19 cellular contexts compared by ENCODE assay signal in the genomic region with DNA sequence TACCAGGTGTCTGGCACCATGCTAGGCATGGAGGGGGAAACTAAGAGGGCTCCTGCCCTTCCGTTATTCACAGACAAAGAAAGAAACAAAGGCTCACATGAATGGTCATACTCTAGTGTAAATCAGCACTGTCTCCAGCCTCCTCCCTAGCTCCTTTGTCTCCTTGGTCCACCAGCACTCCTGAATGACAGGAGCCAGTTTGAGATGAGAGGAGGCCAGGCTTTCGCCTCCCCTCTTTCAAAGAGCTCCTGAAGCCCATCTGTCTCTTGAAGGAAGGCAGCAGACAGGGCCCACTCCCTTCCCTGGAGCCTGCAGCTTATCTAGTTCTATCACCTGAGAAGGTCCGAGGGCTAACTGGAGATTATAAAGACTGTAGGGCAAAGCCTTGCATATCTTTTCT. TPM values are rescaled to one million over a fixed set of nuclear protein-coding genes. Genes with fewer than 3 reads are reported as not detected.
DNase-seq lines count a peak whose midpoint lies in the region; ATAC-seq and TF ChIP-seq lines count a peak whose summit lies in the region.
"Had no signal": no experiment of that assay in that cellular context is flagged by ENCODE, and none has a peak within 500 bp of the region (broad histone marks: within the 10 kb centered on the region; RNA-seq: fewer than 3 reads in every experiment).

No MANE protein-coding gene starts in this region.

- POLR2A ChIA-PET in WTC11 (lab: Charles Lee) (no interaction called here), PC-9 (lab: Charles Lee; ENCODE audit: unreplicated experiment) (no interaction called here)
- POLR2A ChIA-PET in activated CD4-positive, alpha-beta memory T cell treated with anti-CD3 and anti-CD28 coated beads, Interleukin-2, amount 10 ng/mL, durations not matched to agents 7 days and 5 days (lab: Charles Lee) = no interaction called here

- ATAC-seq in GM23338 (peak; percentile 83), WTC11 (peak; percentile 65)
- ATAC-seq: CD8-positive, alpha-beta T cell; GM12878; HCT116; PC-3 had no signal

- 0 out of 2 replicates have a peak overlapping the region, but pooled peaks have one; percentile 10 for H2AFZ ChIP-seq in GM23338
- no peak overlapping the region for H2AFZ ChIP-seq in PC-9

- no peaks in the 10 kb centered on the region; the same call in 1 of the 2 replicates for H3K79me2 ChIP-seq in GM23338 (replicated peaks; ENCODE audit: insufficient read depth)
- H3K79me2 ChIP-seq in PC-9 (ENCODE audit: low read depth) = no peaks in the 10 kb centered on the region

- no peaks in the 10 kb centered on the region for H3K9me3 Mint-ChIP-seq in GM23338
- no peaks in the 10 kb centered on the region for H3K9me3 Mint-ChIP-seq in WTC11
- H3K9me3 Mint-ChIP-seq in activated CD4-positive, alpha-beta memory T cell treated with anti-CD3 and anti-CD28 coated beads, Interleukin-2, amount 10 ng/mL, durations not matched to agents 7 days and 5 days = no peaks in the 10 kb centered on the region
- H3K9me3 Mint-ChIP-seq: CD8-positive, alpha-beta T cell had no signal

- no TSS peak for BruUV-seq in PC-9 (replicated peaks; lab: Mats Ljungman, UMichigan)

- H3K4me1 Mint-ChIP-seq in GM23338 (peaks cover 20% of the 10 kb centered on the region), WTC11 (peaks cover 58% of the 10 kb centered on the region)
- no peaks in the 10 kb centered on the region for H3K4me1 Mint-ChIP-seq in activated CD4-positive, alpha-beta memory T cell treated with anti-CD3 and anti-CD28 coated beads, Interleukin-2, amount 10 ng/mL, durations not matched to agents 7 days and 5 days

- H3K9me2 ChIP-seq in GM23338 (ENCODE audit: insufficient read depth) = no peaks in the 10 kb centered on the region
- no peaks in the 10 kb centered on the region for H3K9me2 ChIP-seq in PC-9 (ENCODE audit: insufficient read depth)

- no peaks in the 10 kb centered on the region for H3K27me3 ChIP-seq in GM23338 (ENCODE audit: insufficient read depth)
- no peaks in the 10 kb centered on the region for H3K27me3 ChIP-seq in PC-9 (ENCODE audit: insufficient read depth, low read depth)
- H3K27me3 ChIP-seq: BLaER1 had no signal

- H3K4me1 ChIP-seq in GM23338 (ENCODE audit: insufficient read depth) = peaks cover 24% of the 10 kb centered on the region
- H3K4me1 ChIP-seq in PC-9 (replicated peaks; ENCODE audit: insufficient read depth) = no peaks in the 10 kb centered on the region
- H3K4me1 ChIP-seq: BLaER1 had no signal

- H3K36me3 Mint-ChIP-seq in GM23338 (ENCODE audit: low read depth) = no peaks in the 10 kb centered on the region
- no peaks in the 10 kb centered on the region for H3K36me3 Mint-ChIP-seq in WTC11
- H3K36me3 Mint-ChIP-seq in activated CD4-positive, alpha-beta memory T cell treated with anti-CD3 and anti-CD28 coated beads, Interleukin-2, amount 10 ng/mL, durations not matched to agents 7 days and 5 days (ENCODE audit: low read depth) = no peaks in the 10 kb centered on the region
- H3K36me3 Mint-ChIP-seq: CD8-positive, alpha-beta T cell had no signal

- DNase-seq in GM23338 (ENCODE audit: low spot score) (peak; percentile 28), NCI-H187 treated with DMSO at 0.1 percent for 48 hours (lab: John Stamatoyannopoulos, UW) (peak; percentile 24), WTC11 (ENCODE audit: low spot score) (no peak), islet precursor cell (peak; percentile 54), 8988T (no peak), kidney tubule cell (ENCODE audit: low spot score) (no peak), PC-9 (no peak)
- no peak for DNase-seq in activated CD4-positive, alpha-beta memory T cell treated with anti-CD3 and anti-CD28 coated beads, Interleukin-2, amount 10 ng/mL, durations not matched to agents 7 days and 5 days
- DNase-seq: Calu3; CD8-positive, alpha-beta T cell; KG1; NCI-H1694 treated with DMSO at 0.1 percent for 48 hours; NCI-H2171; NCI-H510A; NCI-H774; PC-3 had no signal

- H3K27ac Mint-ChIP-seq in GM23338 (no peak overlapping the region), WTC11 (peak overlapping the region; percentile 82)
- H3K27ac Mint-ChIP-seq in activated CD4-positive, alpha-beta memory T cell treated with anti-CD3 and anti-CD28 coated beads, Interleukin-2, amount 10 ng/mL, durations not matched to agents 7 days and 5 days = no peak overlapping the region
- H3K27ac Mint-ChIP-seq: CD8-positive, alpha-beta T cell had no signal

- H3K4me2 ChIP-seq in GM23338 = no peak overlapping the region
- no peak overlapping the region for H3K4me2 ChIP-seq in PC-9
- H3K4me2 ChIP-seq: BLaER1 had no signal

- H3F3A ChIP-seq in GM23338 (replicated peaks; ENCODE audit: low read depth) (no peaks in the 10 kb centered on the region), PC-9 (ENCODE audit: insufficient read depth, low read depth) (no peaks in the 10 kb centered on the region)

- H3K27ac ChIP-seq in GM23338 (ENCODE audit: low read depth) (peak overlapping the region; percentile 39; the same call in 1 of the 2 replicates), PC-9 (no peak overlapping the region)
- H3K27ac ChIP-seq: BLaER1 had no signal

- H3K4me3 ChIP-seq in GM23338 (no peak overlapping the region), PC-9 (no peak overlapping the region)
- H3K4me3 ChIP-seq: BLaER1, GM12878 had no signal

- no peak for TF ChIP-seq CTCF in GM23338 (conservative IDR thresholded peaks at IDR 0.05; ENCODE audit: low read depth in 2 of 2)
- TF ChIP-seq CTCF in WTC11 (IDR thresholded peaks at IDR 0.05) = no peak
- no peak for TF ChIP-seq CTCF in PC-9 (conservative IDR thresholded peaks at IDR 0.05)

- no peaks in the 10 kb centered on the region for H3K9me3 ChIP-seq in PC-9 (ENCODE audit: insufficient read depth, low read depth)
- H3K9me3 ChIP-seq: BLaER1 had no signal

- H3K36me3 ChIP-seq in GM23338 (ENCODE audit: insufficient read depth) = no peaks in the 10 kb centered on the region
- no peaks in the 10 kb centered on the region for H3K36me3 ChIP-seq in PC-9 (ENCODE audit: low read depth)
- H3K36me3 ChIP-seq: BLaER1 had no signal

- H4K20me1 ChIP-seq in GM23338 (replicated peaks; ENCODE audit: insufficient read depth) (no peaks in the 10 kb centered on the region), PC-9 (ENCODE audit: insufficient read depth) (no peaks in the 10 kb centered on the region)
- H4K20me1 ChIP-seq: BLaER1 had no signal

- no peak overlapping the region for H3K4me3 Mint-ChIP-seq in GM23338
- H3K4me3 Mint-ChIP-seq in WTC11 = no peak overlapping the region
- H3K4me3 Mint-ChIP-seq in activated CD4-positive, alpha-beta memory T cell treated with anti-CD3 and anti-CD28 coated beads, Interleukin-2, amount 10 ng/mL, durations not matched to agents 7 days and 5 days = no peak overlapping the region
- H3K4me3 Mint-ChIP-seq: CD8-positive, alpha-beta T cell had no signal

- CTCF ChIA-PET in WTC11 (lab: Charles Lee) (interaction anchor here (0.7 to 2.1 kb wide), 5 partner anchors 24 to 50 kb away, joined by 3 to 11 read pairs (median 4); no protein-coding TSS in a partner anchor), PC-9 (lab: Charles Lee) (no interaction called here)
- CTCF ChIA-PET in activated CD4-positive, alpha-beta memory T cell treated with anti-CD3 and anti-CD28 coated beads, Interleukin-2, amount 10 ng/mL, durations not matched to agents 7 days and 5 days (lab: Charles Lee) = interaction anchor here (1.5 kb wide), 1 partner anchor 124 kb away, joined by 3 read pairs; no protein-coding TSS in a partner anchor

- H3K27me3 Mint-ChIP-seq in GM23338 (ENCODE audit: insufficient read depth, low read depth, poor library complexity) (no peaks in the 10 kb centered on the region), WTC11 (ENCODE audit: low read depth) (no peaks in the 10 kb centered on the region)
- H3K27me3 Mint-ChIP-seq in activated CD4-positive, alpha-beta memory T cell treated with anti-CD3 and anti-CD28 coated beads, Interleukin-2, amount 10 ng/mL, durations not matched to agents 7 days and 5 days = peaks cover 10% of the 10 kb centered on the region

- intact Hi-C loops in PC-9 (cut with micrococcal nuclease; ENCODE audit: unreplicated experiment) = no loop called here

TF ChIP-seq in GM23338, 12 proteins besides CTCF, POLR2A, EP300 and RAD21 (continues in another document):
- TF ChIP-seq STAT1 (IDR thresholded peaks at IDR 0.05; ENCODE audit: unreplicated experiment) = no peak
- no peak for TF ChIP-seq POLR2AphosphoS5 (IDR thresholded peaks at IDR 0.05; ENCODE audit: low read depth)
- no peak for TF ChIP-seq ZNF114 (CRISPR knock-in tag; IDR thresholded peaks at IDR 0.05)
- no peak for TF ChIP-seq NANOG (IDR thresholded peaks at IDR 0.05; ENCODE audit: borderline replicate concordance)
- TF ChIP-seq, protein P1, sequence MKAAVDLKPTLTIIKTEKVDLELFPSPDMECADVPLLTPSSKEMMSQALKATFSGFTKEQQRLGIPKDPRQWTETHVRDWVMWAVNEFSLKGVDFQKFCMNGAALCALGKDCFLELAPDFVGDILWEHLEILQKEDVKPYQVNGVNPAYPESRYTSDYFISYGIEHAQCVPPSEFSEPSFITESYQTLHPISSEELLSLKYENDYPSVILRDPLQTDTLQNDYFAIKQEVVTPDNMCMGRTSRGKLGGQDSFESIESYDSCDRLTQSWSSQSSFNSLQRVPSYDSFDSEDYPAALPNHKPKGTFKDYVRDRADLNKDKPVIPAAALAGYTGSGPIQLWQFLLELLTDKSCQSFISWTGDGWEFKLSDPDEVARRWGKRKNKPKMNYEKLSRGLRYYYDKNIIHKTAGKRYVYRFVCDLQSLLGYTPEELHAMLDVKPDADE (IDR thresholded peaks at IDR 0.05) = no peak

TF ChIP-seq in WTC11, 78 proteins besides CTCF, POLR2A, EP300 and RAD21 (continues in another document):
- no peak for TF ChIP-seq PRRX2 (CRISPR knock-in tag; IDR thresholded peaks at IDR 0.05)

RNA-seq across cellular contexts. Expression of a gene that starts 18.6 kb away (rescaled TPM):
- total RNA-seq in GM23338 (2014; rRNA removed; shearing (Covaris generic)) = 5.7 and 6.0 TPM in 2 replicates
- 1.6 and 2.0 TPM in 2 replicates for polyA plus RNA-seq in GM23338 (2016; fragmentation: Nextera tagmentation; extraction: Ambion mirVana)
- 14.9 to 22.1 TPM (median 16.6 TPM) in 3 replicates for total RNA-seq in WTC11 (2021)
- under 1 TPM; 0.13 to 0.18 TPM for total RNA-seq in activated CD4-positive, alpha-beta memory T cell treated with anti-CD3 and anti-CD28 coated beads, Interleukin-2, amount 10 ng/mL, durations not matched to agents 7 days and 5 days
- total RNA-seq in PC-9 (2021) = 7.3 and 7.8 TPM in 2 replicates
- total RNA-seq: CD8-positive, alpha-beta T cell had no signal

Comparison
In these comparisons a context has a peak if more than half of its experiments do, and no peak if none do; other contexts are left out.
1. DNase-seq: peak in GM23338 (single experiment), NCI-H187 treated with DMSO at 0.1 percent for 48 hours (single experiment) and islet precursor cell (single experiment); none in WTC11 (single experiment), 8988T (single experiment), kidney tubule cell (single experiment), activated CD4-positive, alpha-beta memory T cell treated with anti-CD3 and anti-CD28 coated beads, Interleukin-2, amount 10 ng/mL, durations not matched to agents 7 days and 5 days (single experiment) and PC-9 (0 of 2).